ENCODE assay signal across 29 cellular contexts in the genomic region with DNA sequence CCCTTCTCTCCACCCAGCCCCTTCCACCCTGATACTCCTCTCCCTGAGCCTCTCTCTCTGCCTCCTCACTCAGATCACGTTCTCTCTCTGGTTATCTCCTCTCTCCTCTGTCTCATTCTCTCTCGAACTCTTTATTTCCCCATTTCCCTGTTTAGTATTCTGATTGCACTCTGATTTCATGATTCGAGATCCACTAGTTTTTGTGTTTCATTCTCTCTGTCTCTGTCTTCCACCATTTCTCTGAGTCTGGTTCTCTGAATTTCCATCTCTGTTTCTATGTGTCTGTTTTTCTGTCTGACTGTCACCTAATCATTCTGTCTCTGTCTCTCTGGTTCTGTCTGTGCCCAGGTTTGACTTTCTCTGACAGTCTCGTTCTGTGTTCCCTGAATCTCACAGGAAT. TPM values are rescaled to one million over a fixed set of nuclear protein-coding genes. Genes with fewer than 3 reads are reported as not detected.
"Had no signal": no experiment of that assay in that cellular context is flagged by ENCODE, and none has a peak within 500 bp of the region (broad histone marks: within the 10 kb centered on the region; RNA-seq: fewer than 3 reads in every experiment).

No MANE protein-coding gene starts in this region.

- H3K27me3 ChIP-seq: MG63 had no signal

- H3K27ac Mint-ChIP-seq: activated B cell treated with CpG ODN at 0.5 μM for 24 hours; activated CD4-positive, alpha-beta T cell treated with anti-CD3 and anti-CD28 coated beads, Interleukin-2, amount 10 ng/mL, durations not matched to agents 24 days and 14 days; activated CD8-positive, alpha-beta memory T cell treated with anti-CD3 and anti-CD28 coated beads, Interleukin-2, amount 10 ng/mL, durations not matched to agents 7 days and 5 days; activated naive CD8-positive, alpha-beta T cell; activated T-cell treated with anti-CD3 and anti-CD28 coated beads, Interleukin-2, amount 50 U/mL, for 24 hours; activated T-helper 1 cell treated with anti-CD3 and anti-CD28 coated beads, Interleukin-12 subunit alpha, Interleukin-12 subunit beta, Interleukin-2, Interleukin-4 antibody, amounts not matched to agents 30 ng/mL and 10 ng/mL and 1 ng/mL, durations not matched to agents 14 hours and 24 hours and 36 hours; T-cell had no signal

- H3K4me1 ChIP-seq: breast epithelium had no signal

- H3K4me3 Mint-ChIP-seq: activated B cell treated with CpG ODN at 0.5 μM for 24 hours; activated CD4-positive, alpha-beta T cell treated with anti-CD3 and anti-CD28 coated beads, Interleukin-2, amount 10 ng/mL, durations not matched to agents 24 days and 14 days; activated CD8-positive, alpha-beta memory T cell treated with anti-CD3 and anti-CD28 coated beads, Interleukin-2, amount 10 ng/mL, durations not matched to agents 7 days and 5 days; activated naive CD8-positive, alpha-beta T cell; activated T-cell treated with anti-CD3 and anti-CD28 coated beads, Interleukin-2, amount 50 U/mL, for 24 hours; activated T-helper 1 cell treated with anti-CD3 and anti-CD28 coated beads, Interleukin-12 subunit alpha, Interleukin-12 subunit beta, Interleukin-2, Interleukin-4 antibody, amounts not matched to agents 30 ng/mL and 10 ng/mL and 1 ng/mL, durations not matched to agents 14 hours and 24 hours and 36 hours; T-cell had no signal

- H3K4me3 ChIP-seq: breast epithelium, MG63 had no signal

- FAIRE-seq: RCC 7860, TTC549 had no signal

- H3K4me2 ChIP-seq: KMS-11 had no signal

- DNase-seq: activated B cell treated with CpG ODN at 0.5 μM for 24 hours; activated CD4-positive, alpha-beta T cell treated with anti-CD3 and anti-CD28 coated beads for 1 hour; activated CD4-positive, alpha-beta T cell treated with anti-CD3 and anti-CD28 coated beads, Interleukin-2, amount 10 ng/mL, durations not matched to agents 24 days and 14 days; activated CD4-positive, alpha-beta T cell treated with anti-CD3 and anti-CD28 coated beads, Interleukin-2, amount 50 U/mL, for 48 hours; activated CD8-positive, alpha-beta memory T cell treated with anti-CD3 and anti-CD28 coated beads, Interleukin-2, amount 10 ng/mL, durations not matched to agents 7 days and 5 days; activated effector memory CD4-positive, alpha-beta T cell treated with Interleukin-2 at 50 U/mL for 16 hours; activated naive CD4-positive, alpha-beta T cell; activated T-cell treated with anti-CD3 and anti-CD28 coated beads, Interleukin-2, amount 50 U/mL, for 24 hours; caudate nucleus; MG63; NCI-H1105; NCI-H1436; NCI-H1694 treated with DMSO at 0.1 percent for 48 hours; NCI-H2029 treated with DMSO at 0.1 percent for 48 hours; NCI-H345; NCI-H510A; NCI-H526 treated with DMSO at 0.1 percent for 48 hours; NCI-H82; PC-3; SHP77; T-cell; T-helper 2 cell; T1000 had no signal

- H3K9ac ChIP-seq: KMS-11 had no signal

- ATAC-seq: activated CD8-positive, alpha-beta memory T cell treated with anti-CD3 and anti-CD28 coated beads, Interleukin-2, amount 10 ng/mL, durations not matched to agents 7 days and 5 days; PC-3; T-cell had no signal

- H3K27ac ChIP-seq: breast epithelium, KMS-11 had no signal

- H3K9me3 ChIP-seq: breast epithelium, MG63 had no signal

- H3K36me3 ChIP-seq: breast epithelium had no signal

- H3K9me3 Mint-ChIP-seq: activated B cell treated with CpG ODN at 0.5 μM for 24 hours; activated CD4-positive, alpha-beta T cell treated with anti-CD3 and anti-CD28 coated beads, Interleukin-2, amount 10 ng/mL, durations not matched to agents 24 days and 14 days; activated T-cell treated with anti-CD3 and anti-CD28 coated beads, Interleukin-2, amount 50 U/mL, for 24 hours; activated T-helper 1 cell treated with anti-CD3 and anti-CD28 coated beads, Interleukin-12 subunit alpha, Interleukin-12 subunit beta, Interleukin-2, Interleukin-4 antibody, amounts not matched to agents 30 ng/mL and 10 ng/mL and 1 ng/mL, durations not matched to agents 14 hours and 24 hours and 36 hours; T-cell had no signal

- H3K36me3 Mint-ChIP-seq: activated CD8-positive, alpha-beta memory T cell treated with anti-CD3 and anti-CD28 coated beads, Interleukin-2, amount 10 ng/mL, durations not matched to agents 7 days and 5 days; T-cell had no signal

RNA-seq across cellular contexts. Expression of gene SEZ6L2, which starts 2.0 kb away (rescaled TPM):
- total RNA-seq: activated B cell treated with CpG ODN at 0.5 μM for 24 hours had no signal

RNA-seq across cellular contexts. Expression of gene ASPHD1, which starts 3.0 kb away (rescaled TPM):
- total RNA-seq: activated B cell treated with CpG ODN at 0.5 μM for 24 hours, T-cell had no signal
